In genomic region chr14:60215127-60215444, GRCh38 we compare ENCODE assay signal across 2 cellular contexts.
TF ChIP-seq lines count a peak whose summit lies in the region.

No MANE protein-coding gene starts in this region.

TF ChIP-seq in HCT116, 20 proteins besides CTCF, POLR2A, EP300 and RAD21:
- TF ChIP-seq CEBPB (IDR thresholded peaks at IDR 0.05; ENCODE audit: low read depth), result no peak
- no peak for TF ChIP-seq ELF1 (IDR thresholded peaks at IDR 0.05; ENCODE audit: borderline replicate concordance, low read depth)
- TF ChIP-seq EGR1 (IDR thresholded peaks at IDR 0.05; ENCODE audit: low read depth), result no peak
- TF ChIP-seq ZFX (IDR thresholded peaks at IDR 0.05), result no peak
- TF ChIP-seq, protein P1, sequence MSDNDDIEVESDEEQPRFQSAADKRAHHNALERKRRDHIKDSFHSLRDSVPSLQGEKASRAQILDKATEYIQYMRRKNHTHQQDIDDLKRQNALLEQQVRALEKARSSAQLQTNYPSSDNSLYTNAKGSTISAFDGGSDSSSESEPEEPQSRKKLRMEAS (IDR thresholded peaks at IDR 0.05), result no peak
- no peak for TF ChIP-seq CBX3 (IDR thresholded peaks at IDR 0.05; ENCODE audit: low read depth)
- TF ChIP-seq SRF (IDR thresholded peaks at IDR 0.05; ENCODE audit: low read depth), result no peak
- TF ChIP-seq SIN3A (IDR thresholded peaks at IDR 0.05; ENCODE audit: low read depth), result no peak
- TF ChIP-seq EZH2 (IDR thresholded peaks at IDR 0.05), result no peak
- no peak for TF ChIP-seq YY1 (IDR thresholded peaks at IDR 0.05; ENCODE audit: extremely low read depth, insufficient replicate concordance, low read depth, low read length)
- TF ChIP-seq TCF7L2 (IDR thresholded peaks at IDR 0.05; ENCODE audit: borderline replicate concordance, extremely low read depth, insufficient read depth, insufficient read length), result no peak
- no peak for TF ChIP-seq ATF3 (IDR thresholded peaks at IDR 0.05)
- TF ChIP-seq, protein P2, sequence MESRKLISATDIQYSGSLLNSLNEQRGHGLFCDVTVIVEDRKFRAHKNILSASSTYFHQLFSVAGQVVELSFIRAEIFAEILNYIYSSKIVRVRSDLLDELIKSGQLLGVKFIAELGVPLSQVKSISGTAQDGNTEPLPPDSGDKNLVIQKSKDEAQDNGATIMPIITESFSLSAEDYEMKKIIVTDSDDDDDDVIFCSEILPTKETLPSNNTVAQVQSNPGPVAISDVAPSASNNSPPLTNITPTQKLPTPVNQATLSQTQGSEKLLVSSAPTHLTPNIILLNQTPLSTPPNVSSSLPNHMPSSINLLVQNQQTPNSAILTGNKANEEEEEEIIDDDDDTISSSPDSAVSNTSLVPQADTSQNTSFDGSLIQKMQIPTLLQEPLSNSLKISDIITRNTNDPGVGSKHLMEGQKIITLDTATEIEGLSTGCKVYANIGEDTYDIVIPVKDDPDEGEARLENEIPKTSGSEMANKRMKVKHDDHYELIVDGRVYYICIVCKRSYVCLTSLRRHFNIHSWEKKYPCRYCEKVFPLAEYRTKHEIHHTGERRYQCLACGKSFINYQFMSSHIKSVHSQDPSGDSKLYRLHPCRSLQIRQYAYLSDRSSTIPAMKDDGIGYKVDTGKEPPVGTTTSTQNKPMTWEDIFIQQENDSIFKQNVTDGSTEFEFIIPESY (IDR thresholded peaks at IDR 0.05; ENCODE audit: extremely low read depth, insufficient replicate concordance, low read length), result no peak

TF ChIP-seq in GM12878, 131 proteins besides CTCF, POLR2A, EP300 and RAD21:
- TF ChIP-seq CBX3 (IDR thresholded peaks at IDR 0.05; ENCODE audit: borderline replicate concordance, low read depth), result no peak
- TF ChIP-seq, protein P1 (IDR thresholded peaks at IDR 0.05; ENCODE audit: low read depth, low read length), result no peak
- no peak for TF ChIP-seq KLF5 (IDR thresholded peaks at IDR 0.05; ENCODE audit: partially characterized antibody)
- TF ChIP-seq SP1 (IDR thresholded peaks at IDR 0.05; ENCODE audit: low read depth, low read length), result no peak
- TF ChIP-seq TCF12 (IDR thresholded peaks at IDR 0.05; ENCODE audit: low read depth, low read length), result no peak
- TF ChIP-seq FOXK2 (IDR thresholded peaks at IDR 0.05), result no peak
- TF ChIP-seq KAT2A (conservative IDR thresholded peaks at IDR 0.05; ENCODE audit: control insufficient read depth, low read depth, low read length), result no peak
- no peak for TF ChIP-seq NR2F1 (conservative IDR thresholded peaks at IDR 0.05)
- TF ChIP-seq ESRRA (IDR thresholded peaks at IDR 0.05; ENCODE audit: low read length), result no peak
- no peak for TF ChIP-seq MTA3 (IDR thresholded peaks at IDR 0.05; ENCODE audit: borderline replicate concordance, low read length)
- no peak for TF ChIP-seq MYC (IDR thresholded peaks at IDR 0.05; ENCODE audit: insufficient read depth, insufficient read length, insufficient replicate concordance, low read length, severe bottlenecking)
- TF ChIP-seq, protein P3, sequence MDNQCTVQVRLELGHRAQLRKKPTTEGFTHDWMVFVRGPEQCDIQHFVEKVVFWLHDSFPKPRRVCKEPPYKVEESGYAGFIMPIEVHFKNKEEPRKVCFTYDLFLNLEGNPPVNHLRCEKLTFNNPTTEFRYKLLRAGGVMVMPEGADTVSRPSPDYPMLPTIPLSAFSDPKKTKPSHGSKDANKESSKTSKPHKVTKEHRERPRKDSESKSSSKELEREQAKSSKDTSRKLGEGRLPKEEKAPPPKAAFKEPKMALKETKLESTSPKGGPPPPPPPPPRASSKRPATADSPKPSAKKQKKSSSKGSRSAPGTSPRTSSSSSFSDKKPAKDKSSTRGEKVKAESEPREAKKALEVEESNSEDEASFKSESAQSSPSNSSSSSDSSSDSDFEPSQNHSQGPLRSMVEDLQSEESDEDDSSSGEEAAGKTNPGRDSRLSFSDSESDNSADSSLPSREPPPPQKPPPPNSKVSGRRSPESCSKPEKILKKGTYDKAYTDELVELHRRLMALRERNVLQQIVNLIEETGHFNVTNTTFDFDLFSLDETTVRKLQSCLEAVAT (IDR thresholded peaks at IDR 0.05), result no peak
- TF ChIP-seq SRF (IDR thresholded peaks at IDR 0.05; ENCODE audit: low read depth in 2 of 2, low read length in 2 of 2), result no peak
